9 cellular contexts compared by ENCODE assay signal in the genomic region with DNA sequence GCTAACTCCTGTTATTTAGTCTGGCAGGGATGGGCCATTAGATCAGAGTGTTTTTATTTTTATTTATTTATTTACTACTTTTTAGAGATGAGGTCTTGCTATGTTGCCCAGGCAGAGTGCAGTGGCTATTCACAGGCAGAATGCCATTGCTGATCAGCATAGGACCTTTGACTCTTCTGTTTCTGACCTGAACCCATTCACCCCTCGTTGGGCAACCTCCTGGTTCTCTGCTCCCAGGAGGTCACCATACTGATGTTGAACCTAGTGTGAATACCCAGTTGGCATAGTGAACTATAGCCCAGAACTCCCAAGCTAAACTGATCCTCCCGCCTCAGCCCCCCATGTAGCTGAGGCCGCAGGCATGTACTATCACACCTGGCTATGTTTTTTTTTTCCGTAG. TPM values are rescaled to one million over a fixed set of nuclear protein-coding genes. Genes with fewer than 3 reads are reported as not detected.
"Had no signal": no experiment of that assay in that cellular context is flagged by ENCODE, and none has a peak within 500 bp of the region (broad histone marks: within the 10 kb centered on the region; RNA-seq: fewer than 3 reads in every experiment).

No MANE protein-coding gene starts in this region.

- ATAC-seq: HCT116, K562 had no signal

- H3K4me3 ChIP-seq: GM23248, HAP-1, K562 had no signal

- H3K27ac ChIP-seq: GM23248 had no signal

- H3K9ac ChIP-seq: GM23248 had no signal

- H2AFZ ChIP-seq: GM23248 had no signal

- FAIRE-seq: K562 had no signal

- H3K9me3 ChIP-seq: HAP-1 had no signal

- H3K36me3 ChIP-seq: HAP-1 had no signal

- DNase-seq: GM23248, GOT3, H7, HFFc6, IMR-90, KG1 had no signal

RNA-seq across cellular contexts. Expression of a gene that starts 16.5 kb away (rescaled TPM):
- total RNA-seq: GM23248, HFFc6, IMR-90 had no signal
